25 cellular contexts compared by ENCODE assay signal in the genomic region with DNA sequence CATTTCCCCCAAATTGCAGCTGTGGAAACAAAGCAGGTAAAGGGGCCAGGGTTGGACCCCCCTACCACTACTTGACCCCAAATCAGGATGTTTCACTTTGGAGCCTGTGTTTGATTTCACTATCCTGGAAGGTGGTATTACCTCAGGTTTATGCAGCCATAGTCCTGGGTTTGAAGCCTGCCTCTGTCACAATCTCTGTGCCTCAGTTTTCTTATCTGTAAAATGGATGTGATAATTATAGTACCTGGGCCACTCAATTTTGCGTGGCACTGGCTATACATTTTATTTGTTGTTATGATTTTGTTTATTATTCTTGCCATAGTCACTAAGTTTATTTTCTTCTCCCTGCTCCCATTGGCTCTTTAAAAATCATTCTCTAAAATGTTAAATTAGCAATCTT. TPM values are rescaled to one million over a fixed set of nuclear protein-coding genes. Genes with fewer than 3 reads are reported as not detected.
DNase-seq lines count a peak whose midpoint lies in the region; ATAC-seq, FAIRE-seq and TF ChIP-seq lines count a peak whose summit lies in the region.
"Had no signal": no experiment of that assay in that cellular context is flagged by ENCODE, and none has a peak within 500 bp of the region (broad histone marks: within the 10 kb centered on the region; RNA-seq: fewer than 3 reads in every experiment).

No MANE protein-coding gene starts in this region.

- no peak overlapping the region for H2BK12ac ChIP-seq in trophoblast cell (ENCODE audit: low read length)

- no TSS peak for BruUV-seq in HepG2 (replicated peaks; lab: Mats Ljungman, UMichigan)

- no peaks in the 10 kb centered on the region for H3K9me3 Mint-ChIP-seq in naive thymus-derived CD8-positive, alpha-beta T cell
- H3K9me3 Mint-ChIP-seq: CD4-positive, alpha-beta T cell; CD8-positive, alpha-beta memory T cell; H9 had no signal

- H3K4me2 ChIP-seq in HepG2 (ENCODE audit: low read depth, low read length) (no peak overlapping the region), trophoblast cell (ENCODE audit: low read length) (no peak overlapping the region)

- H3K79me1 ChIP-seq in trophoblast cell (ENCODE audit: low read length) = no peaks in the 10 kb centered on the region

- CTCF ChIA-PET in HepG2 (lab: Yijun Ruan, JAX; ENCODE audit: low intra/inter-chr PET ratio, low total read pairs) = no interaction called here

- H3K36me3 Mint-ChIP-seq in T-helper 17 cell (ENCODE audit: low read depth) = no peaks in the 10 kb centered on the region
- H3K36me3 Mint-ChIP-seq in naive thymus-derived CD8-positive, alpha-beta T cell = peaks cover 0 to 13% (median 8%) of the 10 kb centered on the region in 3 donors

- peak overlapping the region; percentile 85 for H3K4ac ChIP-seq in trophoblast cell (ENCODE audit: low read depth, low read length)

- ATAC-seq in HepG2 (no peak), right lobe of liver (no peak), T-helper 17 cell (no peak)
- no peak for ATAC-seq in naive thymus-derived CD8-positive, alpha-beta T cell
- ATAC-seq: GM12878, HCT116 had no signal

- DNase-seq in HepG2 (ENCODE audit: low spot score) = no peak
- DNase-seq in right lobe of liver = no peak
- no peak for DNase-seq in T-helper 17 cell
- no peak for DNase-seq in naive thymus-derived CD8-positive, alpha-beta T cell
- no peak for DNase-seq in trophoblast cell
- DNase-seq in NCI-H510A treated with DMSO at 0.1 percent for 48 hours (lab: John Stamatoyannopoulos, UW) = no peak
- no peak for DNase-seq in hepatic stellate cell (ENCODE audit: low spot score)
- DNase-seq in activated CD8-positive, alpha-beta memory T cell treated with anti-CD3 and anti-CD28 coated beads for 24 hours = no peak
- DNase-seq: CD4-positive, alpha-beta T cell; CD8-positive, alpha-beta memory T cell; DMS 273 treated with DMSO at 0.1 percent for 48 hours; DMS79; EL; GDM1; GM23248; H9 had no signal

- in situ Hi-C loops in HepG2 (cut with HindIII; ENCODE audit: extremely low pct_ligation_motif_present, low pct_unique_long_range_greater_than_20kb) = no loop called here

- no peak overlapping the region for H2AFZ ChIP-seq in HepG2 (ENCODE audit: low read length)
- H2AFZ ChIP-seq in trophoblast cell (ENCODE audit: insufficient read depth, low read length, poor library complexity) = no peak overlapping the region
- H2AFZ ChIP-seq: GM23248 had no signal

- H3K4me3 Mint-ChIP-seq in T-helper 17 cell = no peak overlapping the region
- H3K4me3 Mint-ChIP-seq in naive thymus-derived CD8-positive, alpha-beta T cell = no peak overlapping the region
- H3K4me3 Mint-ChIP-seq: B cell; CD4-positive, alpha-beta T cell; CD8-positive, alpha-beta memory T cell; H9 had no signal

- no peak overlapping the region for H4K8ac ChIP-seq in trophoblast cell (ENCODE audit: low read depth, low read length)

- H3K18ac ChIP-seq in trophoblast cell (ENCODE audit: low read length) = no peak overlapping the region

- H3K27me3 Mint-ChIP-seq in T-helper 17 cell = no peaks in the 10 kb centered on the region
- H3K27me3 Mint-ChIP-seq in naive thymus-derived CD8-positive, alpha-beta T cell = no peaks in the 10 kb centered on the region
- H3K27me3 Mint-ChIP-seq: B cell; CD4-positive, alpha-beta T cell; CD8-positive, alpha-beta memory T cell had no signal

- H4K12ac ChIP-seq in trophoblast cell (ENCODE audit: low read depth, low read length) = no peak overlapping the region

- TF ChIP-seq CTCF in HepG2 (CRISPR knock-in tag; IDR thresholded peaks at IDR 0.05) = no peak
- TF ChIP-seq CTCF in right lobe of liver (IDR thresholded peaks at IDR 0.05) = no peak

- H3K27me3 ChIP-seq in HepG2 (ENCODE audit: control insufficient read depth in 1 of 2, insufficient read depth in 2 of 2, low read length in 2 of 2) (no peaks in the 10 kb centered on the region), right lobe of liver (no peaks in the 10 kb centered on the region), trophoblast cell (ENCODE audit: insufficient read depth, low read length) (no peaks in the 10 kb centered on the region)
- H3K27me3 ChIP-seq: BLaER1 had no signal

- POLR2A ChIA-PET in HepG2 (lab: Yijun Ruan, JAX) = no interaction called here
- POLR2A ChIA-PET in naive thymus-derived CD8-positive, alpha-beta T cell (lab: Charles Lee) = no interaction called here

- intact Hi-C loops in HepG2 (cut with micrococcal nuclease; ENCODE audit: unreplicated experiment) (no loop called here), right lobe of liver (cut with DNase I) (no loop called here)

- H3K27ac ChIP-seq in HepG2 (ENCODE audit: extremely low read length, insufficient read depth, low read length) (no peak overlapping the region), right lobe of liver (no peak overlapping the region), trophoblast cell (ENCODE audit: low read depth, low read length) (no peak overlapping the region)
- H3K27ac ChIP-seq: 22Rv1, BLaER1, C4-2B, GM23248 had no signal

- 0 out of 2 replicates have a peak, but pooled peaks cover 2% of the 10 kb centered on the region for H4K20me1 ChIP-seq in HepG2 (ENCODE audit: insufficient read depth, low read length)

- H3K4me3 ChIP-seq in HepG2 (replicated peaks in 1 of 3; ENCODE audit: insufficient read depth in 1 of 3, low read depth in 2 of 3, low read length in 3 of 3) = no peak overlapping the region
- H3K4me3 ChIP-seq in right lobe of liver = no peak overlapping the region
- H3K4me3 ChIP-seq in trophoblast cell (ENCODE audit: low read depth, low read length) = no peak overlapping the region
- H3K4me3 ChIP-seq: BLaER1, GM12878, GM23248 had no signal

- no peak for TF ChIP-seq RAD21 in HepG2 (CRISPR knock-in tag; IDR thresholded peaks at IDR 0.05)

- no peak overlapping the region for H3K23ac ChIP-seq in trophoblast cell (ENCODE audit: low read length)

- no peak overlapping the region for H2AK5ac ChIP-seq in trophoblast cell (ENCODE audit: low read length)

- H3K9me3 ChIP-seq in HepG2 (ENCODE audit: low read length) (no peaks in the 10 kb centered on the region), right lobe of liver (no peaks in the 10 kb centered on the region), T-helper 17 cell (ENCODE audit: control insufficient read depth, low read length, poor library complexity, severe bottlenecking) (no peaks in the 10 kb centered on the region), trophoblast cell (ENCODE audit: insufficient read depth, low read depth, low read length) (no peaks in the 10 kb centered on the region)
- H3K9me3 ChIP-seq: BLaER1 had no signal

- peaks cover 40% of the 10 kb centered on the region for H3K4me1 Mint-ChIP-seq in T-helper 17 cell
- H3K4me1 Mint-ChIP-seq in naive thymus-derived CD8-positive, alpha-beta T cell = peaks cover 36 to 93% (median 91%) of the 10 kb centered on the region in 4 donors

- H3K79me2 ChIP-seq in HepG2 (ENCODE audit: insufficient read depth, low read length) (peaks cover 86% of the 10 kb centered on the region), trophoblast cell (ENCODE audit: control insufficient read depth, insufficient read depth, low read length, poor library complexity) (peaks cover 14% of the 10 kb centered on the region)

- H3K14ac ChIP-seq in trophoblast cell (ENCODE audit: low read length) = no peak overlapping the region

- no peak for FAIRE-seq in HepG2 (lab: Jason Lieb, UNC)
- FAIRE-seq: A204.1, D721Med, GM12878, GM19239 had no signal

- H2BK120ac ChIP-seq in trophoblast cell (ENCODE audit: insufficient read depth, low read length, poor library complexity) = no peak overlapping the region

- no peak for TF ChIP-seq EP300 in HepG2 (IDR thresholded peaks at IDR 0.05; ENCODE audit: low read depth in 2 of 2, low read length in 2 of 2)
- TF ChIP-seq EP300 in HepG2 (CRISPR knock-in tag; IDR thresholded peaks at IDR 0.05; ENCODE audit: borderline replicate concordance) = no peak

- peaks cover 64% of the 10 kb centered on the region for H3K4me1 ChIP-seq in HepG2 (ENCODE audit: insufficient read depth, low read length)
- peaks cover 0 to 27% (median 12%) of the 10 kb centered on the region in 4 donors for H3K4me1 ChIP-seq in right lobe of liver
- peaks cover 0 to 7% of the 10 kb centered on the region in 2 experiments for H3K4me1 ChIP-seq in trophoblast cell (ENCODE audit: control insufficient read depth in 1 of 2, insufficient read depth in 2 of 2, low read length in 2 of 2)

- no peak overlapping the region for H4K91ac ChIP-seq in trophoblast cell (ENCODE audit: low read depth, low read length)

- peak overlapping the region; percentile 45 for H3K27ac Mint-ChIP-seq in T-helper 17 cell
- H3K27ac Mint-ChIP-seq in naive thymus-derived CD8-positive, alpha-beta T cell = peak overlapping the region in 6 of 10 donors; percentile 4 to 75 (median 50)
- H3K27ac Mint-ChIP-seq: B cell; CD4-positive, alpha-beta T cell; H9 had no signal

- 100% methylated on average over 1 of the region's 1 CpG for WGBS in HepG2 (ENCODE audit: low lambda C conversion rate)
- 100% methylated on average over 1 of the region's 1 CpG for WGBS in right lobe of liver (ENCODE audit: insufficient coverage, low coverage, low lambda C conversion rate, missing lambda C conversion rate)
- no CpG with 5 or more reads among the region's 1 CpG for WGBS in trophoblast cell (ENCODE audit: extremely low coverage, insufficient coverage, insufficient read length)

- H3K36me3 ChIP-seq in HepG2 (replicated peaks in 1 of 2; ENCODE audit: control insufficient read depth in 1 of 2, insufficient read depth in 2 of 2, low read length in 2 of 2) = no peaks in the 10 kb centered on the region
- H3K36me3 ChIP-seq in right lobe of liver = no peaks in the 10 kb centered on the region
- H3K36me3 ChIP-seq in trophoblast cell (ENCODE audit: control insufficient read depth in 1 of 2, insufficient read depth in 2 of 2, low read length in 2 of 2) = no peaks in the 10 kb centered on the region

- no peak overlapping the region for H2BK5ac ChIP-seq in trophoblast cell (ENCODE audit: low read depth, low read length, poor library complexity)

- H3K9ac ChIP-seq in HepG2 (ENCODE audit: insufficient read depth, low read depth, low read length) = no peak overlapping the region
- no peak overlapping the region for H3K9ac ChIP-seq in trophoblast cell (ENCODE audit: low read length)
- H3K9ac ChIP-seq: BLaER1, GM23248 had no signal

- TF ChIP-seq POLR2A in HepG2 (IDR thresholded peaks at IDR 0.05; ENCODE audit: insufficient read depth in 1 of 2, low read depth in 2 of 2, low read length in 2 of 2) (no peak), right lobe of liver (IDR thresholded peaks at IDR 0.05) (no peak)

RNA-seq across cellular contexts. Expression of a gene that starts 26.7 kb away (rescaled TPM):
- total RNA-seq in HepG2 (2016; rRNA removed; fragmentation: Illumina TruSeq; extraction: Trizol) (10.0 and 10.3 TPM in 2 replicates), right lobe of liver (1 to 10 TPM; 2.5 to 3.9 (median 3.0) TPM), T-helper 17 cell (10 to 100 TPM; 21.9 to 35.5 TPM)
- total RNA-seq in HepG2 (2016; cell fraction: cytosol; rRNA removed; fragmentation: Illumina TruSeq; extraction: Trizol; ENCODE audit: low read depth) = 1.0 and 1.4 TPM in 2 replicates
- total RNA-seq in HepG2 (2016; cell fraction: insoluble cytoplasmic fraction; rRNA removed; fragmentation: Illumina TruSeq; extraction: Trizol) = 9.6 and 10.6 TPM in 2 replicates
- total RNA-seq in HepG2 (2016; cell fraction: membrane; rRNA removed; fragmentation: Illumina TruSeq; extraction: Trizol) = 2.7 and 2.8 TPM in 2 replicates
- total RNA-seq in HepG2 (2016; cell fraction: nucleus; rRNA removed; fragmentation: Illumina TruSeq; extraction: Trizol) = 10.4 and 13.0 TPM in 2 replicates
- polyA plus RNA-seq in HepG2 (2011; rRNA removed) = 7.5 TPM in 2 replicates
- polyA plus RNA-seq in HepG2 (2011; cell fraction: cytosol; rRNA removed) = 5.9 and 6.7 TPM in 2 replicates
- polyA plus RNA-seq in HepG2 (2011; cell fraction: nucleus; rRNA removed) = 11.8 and 13.9 TPM in 2 replicates
- polyA plus RNA-seq in HepG2 (2012) = 7.9 and 9.2 TPM in 2 replicates
- polyA plus RNA-seq in HepG2 (2016; cell fraction: cytosol; fragmentation: Illumina TruSeq; extraction: Trizol; ENCODE audit: low read depth) = 0.23 and 0.37 TPM in 2 replicates
- 8.5 and 10.1 TPM in 2 replicates for polyA plus RNA-seq in HepG2 (2016; cell fraction: insoluble cytoplasmic fraction; fragmentation: Illumina TruSeq; extraction: Trizol; ENCODE audit: low read depth)
- polyA plus RNA-seq in HepG2 (2016; cell fraction: membrane; fragmentation: Illumina TruSeq; extraction: Trizol; ENCODE audit: low read depth) = 1.2 and 1.3 TPM in 2 replicates
- 13.6 and 14.4 TPM in 2 replicates for polyA plus RNA-seq in HepG2 (2016; cell fraction: nucleus; fragmentation: Illumina TruSeq; extraction: Trizol; ENCODE audit: insufficient read depth, low read depth)
- polyA minus RNA-seq in HepG2 (2011; rRNA and poly(A)+ RNA removed; ENCODE audit: low replicate concordance) = 8.4 and 12.4 TPM in 2 replicates
- 8.4 TPM in 2 replicates for polyA minus RNA-seq in HepG2 (2011; cell fraction: cytosol; rRNA and poly(A)+ RNA removed)
- 20.6 and 22.3 TPM in 2 replicates for polyA minus RNA-seq in HepG2 (2011; cell fraction: nucleus; rRNA and poly(A)+ RNA removed)
- 10 to 100 TPM; 23.0 to 23.5 TPM for total RNA-seq in naive thymus-derived CD8-positive, alpha-beta T cell
- polyA plus RNA-seq in naive thymus-derived CD8-positive, alpha-beta T cell = 10 to 100 TPM in 2 of 3 donors, 1 to 10 TPM in 1; 7.6 to 11.8 (median 10.1) TPM
- 41.7 and 44.1 TPM in 2 replicates for polyA plus RNA-seq in trophoblast cell (2013)
